In the genomic region with DNA sequence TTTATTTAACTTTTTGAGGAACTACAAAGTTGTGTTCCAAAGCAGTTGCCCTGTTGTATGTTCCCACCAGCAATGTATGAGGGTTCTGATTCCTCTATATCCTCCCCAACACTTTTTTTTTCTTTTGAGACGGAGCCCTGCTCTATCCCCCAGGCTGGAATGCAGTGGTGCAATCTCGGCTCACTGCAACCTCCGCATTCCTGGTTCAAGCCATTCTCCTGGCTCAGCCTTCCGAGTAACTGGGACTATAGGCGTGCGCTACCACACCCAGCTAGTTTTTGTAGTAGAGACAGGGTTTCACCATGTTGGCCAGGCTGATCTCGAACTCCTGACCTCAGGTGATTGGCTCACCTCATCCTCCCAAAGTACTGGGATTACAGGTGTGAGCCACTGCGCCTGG, we compare ENCODE assay signal across 23 cellular contexts.
"Had no signal": no experiment of that assay in that cellular context is flagged by ENCODE, and none has a peak within 500 bp of the region (broad histone marks: within the 10 kb centered on the region; RNA-seq: fewer than 3 reads in every experiment).

No MANE protein-coding gene starts in this region.

- ATAC-seq: activated CD4-positive, CD25-positive, alpha-beta regulatory T cell treated with anti-CD3 and anti-CD28 coated beads, Interleukin-2, amount 50 U/mL, for 24 hours; activated CD8-positive, alpha-beta T cell treated with anti-CD3 and anti-CD28 coated beads, Interleukin-2, amount 10 ng/mL, durations not matched to agents 7 days and 5 days; body of pancreas; PC-3; SK-N-SH treated with all-trans-retinoic acid at 6 μM for 48 hours had no signal

- H3K36me3 Mint-ChIP-seq: activated naive CD4-positive, alpha-beta T cell treated with anti-CD3 and anti-CD28 coated beads, Interleukin-2, amount 50 U/mL, for 24 hours had no signal

- H3K4me1 Mint-ChIP-seq: activated naive CD4-positive, alpha-beta T cell treated with anti-CD3 and anti-CD28 coated beads, Interleukin-2, amount 50 U/mL, for 24 hours had no signal

- DNase-seq: activated CD4-positive, alpha-beta T cell treated with anti-CD3 and anti-CD28 coated beads for 4 hours; activated CD4-positive, alpha-beta T cell treated with anti-CD3 and anti-CD28 coated beads, Interleukin-2, amount 50 U/mL, for 4 hours; activated CD8-positive, alpha-beta memory T cell treated with anti-CD3 and anti-CD28 coated beads, Interleukin-2, amount 50 U/mL, for 48 hours; activated CD8-positive, alpha-beta T cell treated with anti-CD3 and anti-CD28 coated beads, Interleukin-2, amount 10 ng/mL, durations not matched to agents 7 days and 5 days; activated naive CD4-positive, alpha-beta T cell; activated T-cell treated with anti-CD3 and anti-CD28 coated beads, Interleukin-2, amount 50 U/mL, for 1 hour; amniotic stem cell; body of pancreas; central memory CD4-positive, alpha-beta T cell; NCI-H1092 treated with DMSO at 0.1 percent for 48 hours; NCI-H1417 treated with DMSO at 0.1 percent for 48 hours; NCI-H1694 treated with DMSO at 0.1 percent for 48 hours; NCI-H2029 treated with DMSO at 0.1 percent for 48 hours; NCI-H510A treated with DMSO at 0.1 percent for 48 hours; NCI-H69; PC-3; SHP77 had no signal

- H3K9me3 ChIP-seq: ascending aorta, body of pancreas, SJSA1 had no signal

- H3K9me3 Mint-ChIP-seq: activated naive CD4-positive, alpha-beta T cell treated with anti-CD3 and anti-CD28 coated beads, Interleukin-2, amount 50 U/mL, for 24 hours; T-helper 1 cell treated with Interleukin-12 subunit alpha and Interleukin-12 subunit beta and Interleukin-4 antibody, amounts not matched to agents 30 μg/mL and 1 μg/mL, for 36 hours had no signal

- H3K27me3 Mint-ChIP-seq: activated naive CD4-positive, alpha-beta T cell treated with anti-CD3 and anti-CD28 coated beads, Interleukin-2, amount 50 U/mL, for 24 hours had no signal

- H3K27me3 ChIP-seq: ascending aorta, body of pancreas, SJSA1 had no signal

- H3K27ac Mint-ChIP-seq: activated CD8-positive, alpha-beta T cell treated with anti-CD3 and anti-CD28 coated beads, Interleukin-2, amount 10 ng/mL, durations not matched to agents 7 days and 5 days; activated naive CD4-positive, alpha-beta T cell treated with anti-CD3 and anti-CD28 coated beads, Interleukin-2, amount 50 U/mL, for 24 hours; T-helper 1 cell treated with Interleukin-12 subunit alpha and Interleukin-12 subunit beta and Interleukin-4 antibody, amounts not matched to agents 30 μg/mL and 1 μg/mL, for 36 hours had no signal

- H3K4me3 Mint-ChIP-seq: activated CD8-positive, alpha-beta T cell treated with anti-CD3 and anti-CD28 coated beads, Interleukin-2, amount 10 ng/mL, durations not matched to agents 7 days and 5 days; activated naive CD4-positive, alpha-beta T cell treated with anti-CD3 and anti-CD28 coated beads, Interleukin-2, amount 50 U/mL, for 24 hours; T-helper 1 cell treated with Interleukin-12 subunit alpha and Interleukin-12 subunit beta and Interleukin-4 antibody, amounts not matched to agents 30 μg/mL and 1 μg/mL, for 36 hours had no signal

- H3K27ac ChIP-seq: ascending aorta, body of pancreas, SJSA1 had no signal

- H3K4me1 ChIP-seq: ascending aorta had no signal

- H3K4me3 ChIP-seq: ascending aorta, body of pancreas, SJSA1 had no signal

- H3K36me3 ChIP-seq: ascending aorta had no signal
